ENCODE assay signal across 10 cellular contexts in the genomic region with DNA sequence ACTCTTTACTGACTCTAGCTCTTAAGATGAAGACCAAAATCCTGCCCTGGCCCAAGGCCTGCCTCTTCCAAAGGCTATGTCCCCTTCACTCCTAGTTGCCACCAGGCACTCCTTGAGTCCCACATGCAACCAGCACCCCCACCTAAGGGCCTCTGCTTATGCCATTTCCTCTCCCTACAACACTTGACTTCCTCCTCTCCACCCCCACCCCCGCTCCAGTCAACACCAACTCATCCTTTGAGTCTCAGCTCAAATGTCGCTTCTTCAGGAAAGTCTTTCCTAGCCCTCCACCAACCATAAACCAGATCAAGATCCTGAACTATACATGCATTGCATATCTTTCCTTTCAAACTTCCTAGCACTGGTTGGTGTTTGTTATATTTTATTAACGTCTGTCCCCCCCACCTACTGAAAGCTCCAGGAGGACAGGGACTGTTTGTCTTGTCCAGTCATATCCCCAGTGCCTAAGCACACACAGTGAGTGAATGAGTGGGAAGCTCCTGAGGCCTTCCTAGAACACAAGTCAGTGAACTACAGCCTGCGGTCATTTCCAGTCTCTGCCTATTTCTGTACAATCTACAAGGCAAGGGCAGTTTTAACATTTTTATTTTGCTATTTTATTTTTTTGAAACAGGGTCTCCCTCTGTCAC. TPM values are rescaled to one million over a fixed set of nuclear protein-coding genes. Genes with fewer than 3 reads are reported as not detected.
DNase-seq lines count a peak whose midpoint lies in the region; ATAC-seq and TF ChIP-seq lines count a peak whose summit lies in the region.
"Had no signal": no experiment of that assay in that cellular context is flagged by ENCODE, and none has a peak within 500 bp of the region (broad histone marks: within the 10 kb centered on the region; RNA-seq: fewer than 3 reads in every experiment).

No MANE protein-coding gene starts in this region.

- H3K4me3 Mint-ChIP-seq in osteocyte (ENCODE audit: unreplicated experiment) = peak overlapping the region; percentile 18

- ATAC-seq in HG02870 (IDR thresholded peaks at IDR 0.05; ENCODE audit: unreplicated experiment) = no peak
- no peak for ATAC-seq in GM19397 (IDR thresholded peaks at IDR 0.05; ENCODE audit: unreplicated experiment)

- DNase-seq in DMS53 (lab: John Stamatoyannopoulos, UW) = peak; percentile 55
- DNase-seq in NOMO-1 treated with dmso at 0.1 percent for 144 hours (lab: John Stamatoyannopoulos, UW; ENCODE audit: unreplicated experiment) = peak; percentile 54
- no peak for DNase-seq in ascending aorta (ENCODE audit: low spot score in 2 of 2)
- DNase-seq in osteocyte (ENCODE audit: extremely low spot score, unreplicated experiment) = no peak
- no peak for DNase-seq in RPMI8226
- DNase-seq in GM13976 (ENCODE audit: low spot score) = no peak
- DNase-seq: activated gamma-delta T cell treated with Interleukin-2 at 50 U/mL for 16 hours, KG1 had no signal

- H3K36me3 ChIP-seq in ascending aorta = no peaks in the 10 kb centered on the region

- H3K9me3 ChIP-seq in ascending aorta = no peaks in the 10 kb centered on the region

- H3K4me3 ChIP-seq in ascending aorta = no peak overlapping the region

- H3K4me1 Mint-ChIP-seq in osteocyte (ENCODE audit: unreplicated experiment) = peaks cover 39% of the 10 kb centered on the region

- H3K27me3 Mint-ChIP-seq in osteocyte (ENCODE audit: unreplicated experiment) = no peaks in the 10 kb centered on the region

- intact Hi-C loops in ascending aorta (cut with DNase I) = loop anchor here (10.0 kb wide), 1 partner anchor 655 kb away; no protein-coding TSS in a partner anchor

- TF ChIP-seq CTCF in ascending aorta (IDR thresholded peaks at IDR 0.05) (no peak), osteocyte (IDR thresholded peaks at IDR 0.05) (no peak), GM13976 (IDR thresholded peaks at IDR 0.05; ENCODE audit: borderline replicate concordance, control extremely low read depth, extremely low read depth, insufficient read depth, missing control alignments) (no peak)

- peaks cover 28 to 83% of the 10 kb centered on the region in 2 donors for H3K4me1 ChIP-seq in ascending aorta

- peaks cover 2% of the 10 kb centered on the region for H3K36me3 Mint-ChIP-seq in osteocyte (ENCODE audit: unreplicated experiment)

- no peaks in the 10 kb centered on the region for H3K9me3 Mint-ChIP-seq in osteocyte (ENCODE audit: unreplicated experiment)

- no peak overlapping the region for H3K27ac Mint-ChIP-seq in osteocyte (ENCODE audit: unreplicated experiment)

- H3K27me3 ChIP-seq in ascending aorta = no peaks in the 10 kb centered on the region

- in situ Hi-C loops in GM13976 (cut with MboI; ENCODE audit: low sequenced_read_pairs, unreplicated experiment) = no loop called here

- H3K27ac ChIP-seq in ascending aorta = peak overlapping the region; percentile 65 to 71

RNA-seq across cellular contexts. Expression of a gene that starts 7.3 kb away (rescaled TPM):
- total RNA-seq in ascending aorta (63.3 TPM), osteocyte (65.5 and 69.3 TPM in 2 replicates)

RNA-seq across cellular contexts. Expression of a gene that starts 22.2 kb away (rescaled TPM):
- total RNA-seq in ascending aorta (not detected), osteocyte (not detected in 2 replicates)

Comparison
In these comparisons a context has a peak if more than half of its experiments do, and no peak if none do; other contexts are left out.
1. DNase-seq: peak in DMS53 (single experiment) and NOMO-1 treated with dmso at 0.1 percent for 144 hours (single experiment); none in ascending aorta (0 of 2), osteocyte (single experiment), RPMI8226 (single experiment) and GM13976 (single experiment).